21 cellular contexts compared by ENCODE assay signal in genomic region chr5:2256646-2257288, GRCh38.
"Had no signal": no experiment of that assay in that cellular context is flagged by ENCODE, and none has a peak within 500 bp of the region (broad histone marks: within the 10 kb centered on the region; RNA-seq: fewer than 3 reads in every experiment).

No MANE protein-coding gene starts in this region.

- H3K9me3 Mint-ChIP-seq: mesothelial cell of epicardium; natural killer cell; stimulated activated effector memory CD8-positive, alpha-beta T cell treated with anti-CD3 and anti-CD28 coated beads, Interleukin-12 subunit alpha, Interleukin-12 subunit beta, amount 100 ng/mL, for 72 hours; type B pancreatic cell had no signal

- H3K4me3 Mint-ChIP-seq: mesothelial cell of epicardium; natural killer cell; neural crest cell; stimulated activated effector memory CD8-positive, alpha-beta T cell treated with anti-CD3 and anti-CD28 coated beads, Interleukin-12 subunit alpha, Interleukin-12 subunit beta, amount 100 ng/mL, for 72 hours; type B pancreatic cell had no signal

- H3K9me3 ChIP-seq: heart right ventricle, pancreas, prostate gland, right lobe of liver, suprapubic skin, thyroid gland, vagina had no signal

- H3K4me3 ChIP-seq: coronary artery, heart right ventricle, pancreas, prostate gland, right lobe of liver, suprapubic skin, thyroid gland, vagina had no signal

- H3K4me1 ChIP-seq: heart right ventricle, pancreas, prostate gland, right lobe of liver, suprapubic skin, thyroid gland, vagina had no signal

- H3K36me3 ChIP-seq: heart right ventricle, pancreas, prostate gland, right lobe of liver, suprapubic skin, thyroid gland, vagina had no signal

- H3K27ac ChIP-seq: coronary artery, heart right ventricle, pancreas, prostate gland, right lobe of liver, suprapubic skin, thyroid gland, vagina had no signal

- H3K4me1 Mint-ChIP-seq: natural killer cell had no signal

- H3K27me3 ChIP-seq: pancreas, right lobe of liver, thyroid gland, vagina had no signal

- DNase-seq: effector CD4-positive, alpha-beta T cell; heart right ventricle; hypothalamus; islet precursor cell; natural killer cell; nucleus accumbens; pancreas; right lobe of liver; stimulated activated CD4-positive, alpha-beta T cell treated with anti-CD3 and anti-CD28 coated beads, Interleukin-4, amount 100 ng/mL, for 1 hour; stimulated activated CD8-positive, alpha-beta memory T cell treated with anti-CD3 and anti-CD28 coated beads, Interleukin-4, amount 100 ng/mL, for 48 hours; stimulated activated naive CD8-positive, alpha-beta T cell treated with anti-CD3 and anti-CD28 coated beads, Interleukin-15, Interleukin-2, amounts not matched to agents 100 U/mL and 50 U/mL, for 24 hours; thyroid gland had no signal

- H3K36me3 Mint-ChIP-seq: mesothelial cell of epicardium; natural killer cell; stimulated activated effector memory CD8-positive, alpha-beta T cell treated with anti-CD3 and anti-CD28 coated beads, Interleukin-12 subunit alpha, Interleukin-12 subunit beta, amount 100 ng/mL, for 72 hours; type B pancreatic cell had no signal

- ATAC-seq: heart right ventricle; left lobe of liver; pancreas; right lobe of liver; stimulated activated effector memory CD8-positive, alpha-beta T cell treated with anti-CD3 and anti-CD28 coated beads, Interleukin-12 subunit alpha, Interleukin-12 subunit beta, amount 100 ng/mL, for 72 hours; stimulated activated naive CD8-positive, alpha-beta T cell treated with anti-CD3 and anti-CD28 coated beads, Interleukin-15, Interleukin-2, amounts not matched to agents 100 U/mL and 50 U/mL, for 24 hours had no signal

- H3K27ac Mint-ChIP-seq: mesothelial cell of epicardium; natural killer cell; stimulated activated effector memory CD8-positive, alpha-beta T cell treated with anti-CD3 and anti-CD28 coated beads, Interleukin-12 subunit alpha, Interleukin-12 subunit beta, amount 100 ng/mL, for 72 hours; type B pancreatic cell had no signal
